In the genomic region with DNA sequence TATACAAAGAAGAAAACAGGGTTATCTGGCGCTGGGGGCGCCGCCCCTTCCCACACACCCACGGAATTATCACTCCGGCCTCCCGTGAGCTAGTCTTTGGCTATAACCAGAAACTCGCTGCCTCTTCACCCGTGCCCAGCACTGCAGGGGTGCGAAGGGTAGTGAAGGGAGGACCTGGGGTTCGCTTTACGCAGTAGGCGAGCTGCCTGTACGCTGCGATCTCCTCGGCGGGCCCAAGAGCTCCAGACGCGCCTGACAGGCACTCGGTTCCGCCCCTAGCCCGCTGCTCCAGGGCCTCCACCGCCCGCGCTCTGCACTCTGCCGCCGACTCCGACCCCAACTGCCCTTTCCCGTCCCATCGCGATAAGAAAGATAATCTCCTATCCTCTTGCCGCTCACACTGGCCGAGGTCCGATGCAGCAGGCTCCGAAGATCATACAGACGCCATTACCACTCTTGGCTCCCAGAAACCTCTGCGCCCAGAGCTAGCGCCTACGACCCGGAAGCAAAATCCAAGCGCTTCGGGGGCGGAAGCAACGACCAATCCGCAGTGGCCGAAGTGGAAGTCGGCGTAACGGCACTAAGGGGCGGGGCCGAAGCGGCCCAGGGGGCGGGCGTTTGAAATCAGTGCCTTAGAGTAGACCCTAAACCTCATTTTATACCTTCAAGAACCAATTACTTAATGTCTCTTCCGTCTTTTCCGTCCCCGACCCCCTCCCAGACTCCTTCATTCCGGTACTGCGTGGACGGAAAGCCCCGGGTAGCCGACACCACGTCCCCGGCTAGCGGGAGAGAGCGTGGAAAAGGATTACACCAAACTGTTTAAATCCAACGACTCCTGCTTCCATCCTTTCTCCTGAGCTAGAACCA, we compare ENCODE assay signal across 8 cellular contexts. TPM values are rescaled to one million over a fixed set of nuclear protein-coding genes. Genes with fewer than 3 reads are reported as not detected.
A peak's percentile ranks its signal among the peaks of the same experiment; 100 is the strongest.
DNase-seq lines count a peak whose midpoint lies in the region; ATAC-seq and TF ChIP-seq lines count a peak whose summit lies in the region.

A gene (minus strand): TSS at position 458 of the 870 bp plus-strand sequence. CDS start 1,371 bp downstream, outside the sequence.
A gene (plus strand): TSS at position 611 of the 870 bp plus-strand sequence. CDS start 23,664 bp downstream, outside the sequence.

- peak; percentile 100 for ATAC-seq in GM18873 (IDR thresholded peaks at IDR 0.05; ENCODE audit: low FRiP score, unreplicated experiment)
- peak; percentile 99 for ATAC-seq in HG03135 (IDR thresholded peaks at IDR 0.05; ENCODE audit: unreplicated experiment)

- WGBS in mammary epithelial cell (ENCODE audit: low coverage, missing lambda C conversion rate), result 2% methylated on average over 33 of the region's 66 CpGs

- TF ChIP-seq CTCF in AG04449 (IDR thresholded peaks at IDR 0.05; ENCODE audit: insufficient read depth, low read length, missing control alignments), result no peak
- TF ChIP-seq CTCF in VCaP (conservative IDR thresholded peaks at IDR 0.05), result no peak
- TF ChIP-seq CTCF in mammary epithelial cell (conservative IDR thresholded peaks at IDR 0.05 in 1 of 2, IDR thresholded peaks at IDR 0.05 in 1 of 2; ENCODE audit: extremely low read depth in 1 of 2, insufficient read depth in 1 of 2, low read depth in 1 of 2, low read length in 2 of 2), result no peak

- H3K9me3 ChIP-seq in mammary epithelial cell (replicated peaks; ENCODE audit: insufficient read depth, low read length) (no peaks in the 10 kb centered on the region), iPS-20b (ENCODE audit: insufficient read depth, low read depth, low read length) (no peaks in the 10 kb centered on the region), skeletal muscle tissue (ENCODE audit: control insufficient read depth in 3 of 3, low read length in 3 of 3) (no peaks in the 10 kb centered on the region)

- H3K4me1 ChIP-seq in mammary epithelial cell (ENCODE audit: insufficient read depth, low read length) (peaks cover 9% of the 10 kb centered on the region), iPS-20b (ENCODE audit: insufficient read depth, low read length) (peaks cover 4% of the 10 kb centered on the region; the same call in 1 of the 2 replicates), skeletal muscle tissue (ENCODE audit: control insufficient read depth in 3 of 3, insufficient read depth in 3 of 3, low read length in 3 of 3) (peaks cover 6 to 12% (median 11%) of the 10 kb centered on the region in 3 donors)

- intact Hi-C loops in mammary epithelial cell (cut with micrococcal nuclease), result loop anchor here (1.0 to 5.0 kb wide), 3 partner anchors 94 to 177 kb away; no protein-coding TSS in a partner anchor

- H3K27ac ChIP-seq in VCaP (peak within 1 kb of the TSS; percentile 80), mammary epithelial cell (ENCODE audit: insufficient read depth, low read depth, low read length) (peak within 1 kb of the TSS; percentile 80), iPS-20b (ENCODE audit: low read length) (peak within 1 kb of the TSS; percentile 16), skeletal muscle tissue (ENCODE audit: low read depth, low read length) (peak within 1 kb of the TSS; percentile 86)

- peaks cover 29% of the 10 kb centered on the region for H3K79me2 ChIP-seq in mammary epithelial cell (ENCODE audit: insufficient read depth, low read length)

- peak within 1 kb of the TSS; percentile 100 for H2AFZ ChIP-seq in mammary epithelial cell (ENCODE audit: low read depth, low read length)

- peak within 1 kb of the TSS; percentile 91 for H3K4me2 ChIP-seq in mammary epithelial cell (ENCODE audit: insufficient read depth, low read depth, low read length)

- no peaks in the 10 kb centered on the region for H4K20me1 ChIP-seq in mammary epithelial cell (ENCODE audit: insufficient read depth, low read length)

- POLR2A ChIA-PET in AG04449 (lab: Yijun Ruan, JAX), result interaction anchor here (0.6 to 1.2 kb wide), 5 partner anchors 11 to 460 kb away, joined by 3 to 4 read pairs (median 3); no protein-coding TSS in a partner anchor

- peaks cover 22% of the 10 kb centered on the region for H3K36me3 ChIP-seq in mammary epithelial cell (ENCODE audit: insufficient read depth, low read length)
- peaks cover 38% of the 10 kb centered on the region for H3K36me3 ChIP-seq in iPS-20b (ENCODE audit: insufficient read depth, low read depth, low read length)
- peaks cover 28 to 37% (median 31%) of the 10 kb centered on the region in 3 donors for H3K36me3 ChIP-seq in skeletal muscle tissue (ENCODE audit: control insufficient read depth in 3 of 3, insufficient read depth in 3 of 3, low read length in 3 of 3)

- H3K4me3 ChIP-seq in AG04449 (ENCODE audit: low read depth, low read length) (peak within 1 kb of the TSS; percentile 93), mammary epithelial cell (replicated peaks in 1 of 3; ENCODE audit: insufficient read depth in 1 of 3, low read depth in 2 of 3, low read length in 3 of 3) (peak within 1 kb of the TSS; percentile 86 to 99 (median 89)), iPS-20b (ENCODE audit: low read length) (peak within 1 kb of the TSS; percentile 89), skeletal muscle tissue (ENCODE audit: low read length in 3 of 3) (peak within 1 kb of the TSS; percentile 91 to 98 (median 96))

- dilution Hi-C loops in mammary epithelial cell (cut with HindIII; ENCODE audit: low sequenced_read_pairs), result no loop called here

- CTCF ChIA-PET in AG04449 (lab: Yijun Ruan, JAX) (interaction anchor here (0.6 to 1.8 kb wide), 4 partner anchors 12 to 351 kb away, joined by 3 to 5 read pairs (median 4); no protein-coding TSS in a partner anchor), mammary epithelial cell (lab: Charles Lee; ENCODE audit: low non-redundant PET) (interaction anchor here (0.6 kb wide), 1 partner anchor 94 kb away, joined by 3 read pairs; no protein-coding TSS in a partner anchor)

- in situ Hi-C loops in mammary epithelial cell (cut with MboI; ENCODE audit: low sequenced_read_pairs in 2 of 2), result loop anchor here in 1 of 2 donors (5.0 kb wide), 1 partner anchor 94 kb away; a partner anchor contains a TSS

- TSS peak; percentile 30 for BruUV-seq in mammary epithelial cell (replicated peaks; lab: Mats Ljungman, UMichigan)

- peak; percentile 36 for DNase-seq in AG04449 (ENCODE audit: low read depth, low spot score)
- peak; percentile 94 for DNase-seq in NCI-H2196 (lab: John Stamatoyannopoulos, UW; ENCODE audit: unreplicated experiment)
- DNase-seq in mammary epithelial cell, result peak; percentile 90

- H3K27me3 ChIP-seq in mammary epithelial cell (ENCODE audit: insufficient read depth, low read length) (no peaks in the 10 kb centered on the region), iPS-20b (ENCODE audit: insufficient read depth, low read length) (no peaks in the 10 kb centered on the region), skeletal muscle tissue (ENCODE audit: control insufficient read depth in 3 of 3, insufficient read depth in 3 of 3, low read length in 3 of 3) (no peaks in the 10 kb centered on the region)

- H3K9ac ChIP-seq in mammary epithelial cell (ENCODE audit: insufficient read depth, low read length) (peak within 1 kb of the TSS; percentile 95), iPS-20b (ENCODE audit: low read depth, low read length) (peak within 1 kb of the TSS; percentile 91), skeletal muscle tissue (ENCODE audit: low read depth in 1 of 3, low read length in 3 of 3) (peak within 1 kb of the TSS; percentile 95 to 98 (median 97))

RNA-seq across cellular contexts. Expression of the first gene that starts in this region (rescaled TPM):
- total RNA-seq in mammary epithelial cell, result 10 to 100 TPM; 27.5 to 46.5 TPM
- 24.1 TPM for polyA plus RNA-seq in mammary epithelial cell
- 0.36 TPM for polyA minus RNA-seq in mammary epithelial cell
- 28.7 TPM for total RNA-seq in skeletal muscle tissue

RNA-seq across cellular contexts. Expression of the second gene that starts in this region (rescaled TPM):
- total RNA-seq in mammary epithelial cell (1 to 10 TPM; 1.0 TPM), skeletal muscle tissue (1.0 TPM)
- polyA plus RNA-seq in mammary epithelial cell, result 1.3 TPM
- polyA minus RNA-seq in mammary epithelial cell, result 2.4 TPM

Comparison
In these comparisons a context has a peak if more than half of its experiments do, and no peak if none do; other contexts are left out.
1. Peak in every context shown above with its lines: DNase-seq, ATAC-seq, H3K4me3 ChIP-seq and H3K27ac ChIP-seq.
2. DNase-seq: peak in every context shown above with its lines; median percentile 94 in NCI-H2196; 90 in mammary epithelial cell; 36 in AG04449.
3. H3K27ac ChIP-seq: peak in every context shown above with its lines; median percentile 86 in skeletal muscle tissue; 80 in VCaP; 80 in mammary epithelial cell; 16 in iPS-20b.